13 cellular contexts compared by ENCODE assay signal in genomic region chr11:12285811-12286222, GRCh38.
DNase-seq lines count a peak whose midpoint lies in the region; ATAC-seq, FAIRE-seq and TF ChIP-seq lines count a peak whose summit lies in the region.
"Had no signal": no experiment of that assay in that cellular context is flagged by ENCODE, and none has a peak within 500 bp of the region (broad histone marks: within the 10 kb centered on the region; RNA-seq: fewer than 3 reads in every experiment).

No MANE protein-coding gene starts in this region.

- POLR2A ChIA-PET in PC-9 (lab: Charles Lee; ENCODE audit: unreplicated experiment): interaction anchor here (0.6 kb wide), 1 partner anchor 62 kb away, joined by 3 read pairs; no protein-coding TSS in a partner anchor

- peaks cover 43% of the 10 kb centered on the region for H3F3A ChIP-seq in PC-9 (ENCODE audit: insufficient read depth, low read depth)

- no peak for TF ChIP-seq POLR2A in prostate gland (IDR thresholded peaks at IDR 0.05)

- TF ChIP-seq CTCF in PC-9 (conservative IDR thresholded peaks at IDR 0.05): no peak
- TF ChIP-seq CTCF in prostate gland (IDR thresholded peaks at IDR 0.05): no peak

- no peaks in the 10 kb centered on the region for H3K9me3 ChIP-seq in PC-9 (ENCODE audit: insufficient read depth, low read depth)
- no peaks in the 10 kb centered on the region for H3K9me3 ChIP-seq in prostate gland
- H3K9me3 ChIP-seq in small intestine (ENCODE audit: control insufficient read depth, low read depth): no peaks in the 10 kb centered on the region
- H3K9me3 ChIP-seq: tibial nerve had no signal

- H3K4me1 ChIP-seq in PC-9 (replicated peaks; ENCODE audit: insufficient read depth): peaks cover 51% of the 10 kb centered on the region
- no peaks in the 10 kb centered on the region for H3K4me1 ChIP-seq in prostate gland (replicated peaks)
- no peaks in the 10 kb centered on the region for H3K4me1 ChIP-seq in small intestine (ENCODE audit: control insufficient read depth in 2 of 2, insufficient read depth in 1 of 2, low read depth in 1 of 2, low read length in 1 of 2)

- FAIRE-seq in small intestine (lab: Jason Lieb, UNC): no peak
- FAIRE-seq in urothelium cell line (lab: Jason Lieb, UNC): no peak
- FAIRE-seq: GM12892 had no signal

- peak overlapping the region; percentile 83 for H3K4me2 ChIP-seq in PC-9

- WGBS in prostate gland: 78% methylated on average over 6 of the region's 6 CpGs
- WGBS in small intestine, 3 donors: 83 to 97% (median 86%) methylated on average over 6 of the region's 6 CpGs

- CTCF ChIA-PET in PC-9 (lab: Charles Lee): no interaction called here

- BruUV-seq in PC-9 (replicated peaks; lab: Mats Ljungman, UMichigan): no TSS peak

- H3K36me3 ChIP-seq in PC-9 (ENCODE audit: low read depth) (no peaks in the 10 kb centered on the region), prostate gland (no peaks in the 10 kb centered on the region), small intestine (ENCODE audit: control insufficient read depth in 2 of 2, insufficient read depth in 2 of 2, low read length in 2 of 2) (no peaks in the 10 kb centered on the region)
- H3K36me3 ChIP-seq: tibial nerve had no signal

- no peaks in the 10 kb centered on the region for H3K9me2 ChIP-seq in PC-9 (ENCODE audit: insufficient read depth)

- intact Hi-C loops in PC-9 (cut with micrococcal nuclease; ENCODE audit: unreplicated experiment) (loop anchor here (5.0 to 10.0 kb wide), 4 partner anchors 441 to 1436 kb away; partner anchors contain the start of gene USP47), prostate gland (cut with DNase I) (loop anchor here (5.0 kb wide), 3 partner anchors 46 to 606 kb away; no protein-coding TSS in a partner anchor), left colon (cut with DNase I, micrococcal nuclease) (loop anchor here in 1 of 2 donors (10.0 kb wide), 2 partner anchors 351 to 481 kb away; no protein-coding TSS in a partner anchor)

- no peak overlapping the region for H2AFZ ChIP-seq in PC-9

- no peaks in the 10 kb centered on the region for H4K20me1 ChIP-seq in PC-9 (ENCODE audit: insufficient read depth)

- DNase-seq in Daoy (ENCODE audit: low read depth) (peak; percentile 67), PC-9 (no peak), epithelial cell of prostate (ENCODE audit: low read depth, low spot score) (no peak), prostate gland (ENCODE audit: low spot score) (peak; percentile 2), small intestine (no peak), urothelium cell line (ENCODE audit: low spot score) (no peak), left colon (no peak)
- DNase-seq: activated naive CD8-positive, alpha-beta T cell treated with anti-CD3 and anti-CD28 coated beads, Interleukin-2, amount 50 U/mL, for 24 hours; activated T-cell treated with anti-CD3 and anti-CD28 coated beads, Interleukin-2, amount 50 U/mL, for 4 hours; midbrain had no signal

- H3K27me3 ChIP-seq in PC-9 (ENCODE audit: insufficient read depth, low read depth) (no peaks in the 10 kb centered on the region), prostate gland (replicated peaks; ENCODE audit: insufficient read depth) (no peaks in the 10 kb centered on the region), small intestine (ENCODE audit: control insufficient read depth in 2 of 2, insufficient read depth in 2 of 2, low read length in 2 of 2) (no peaks in the 10 kb centered on the region)
- H3K27me3 ChIP-seq: tibial nerve had no signal

- no peak overlapping the region for H3K4me3 ChIP-seq in PC-9
- no peak overlapping the region for H3K4me3 ChIP-seq in prostate gland
- no peak overlapping the region for H3K4me3 ChIP-seq in small intestine (ENCODE audit: low read depth in 1 of 2, low read length in 2 of 2)
- H3K4me3 ChIP-seq: tibial nerve had no signal

- ATAC-seq in GM19455 (IDR thresholded peaks at IDR 0.05; ENCODE audit: unreplicated experiment): no peak
- ATAC-seq in left colon: no peak
- ATAC-seq: activated naive CD8-positive, alpha-beta T cell treated with anti-CD3 and anti-CD28 coated beads, Interleukin-2, amount 50 U/mL, for 24 hours; activated T-cell treated with anti-CD3 and anti-CD28 coated beads, Interleukin-2, amount 50 U/mL, for 4 hours had no signal

- H3K79me2 ChIP-seq in PC-9 (ENCODE audit: low read depth): no peaks in the 10 kb centered on the region

- peak overlapping the region; percentile 88 for H3K27ac ChIP-seq in PC-9
- peak overlapping the region; percentile 90 for H3K27ac ChIP-seq in epithelial cell of prostate
- no peak overlapping the region for H3K27ac ChIP-seq in prostate gland
- H3K27ac ChIP-seq in small intestine (ENCODE audit: low read depth in 1 of 2, low read length in 1 of 2): peak overlapping the region in 1 of 2 donors; percentile 32

Comparison
In these comparisons a context has a peak if more than half of its experiments do, and no peak if none do; other contexts are left out.
1. DNase-seq: peak in Daoy (single experiment) and prostate gland (single experiment); none in PC-9 (0 of 2), epithelial cell of prostate (single experiment), small intestine (single experiment), urothelium cell line (single experiment) and left colon (0 of 2).
2. H3K27ac ChIP-seq: peak in PC-9 (single experiment) and epithelial cell of prostate (single experiment); none in prostate gland (0 of 2).